11 cellular contexts compared by ENCODE assay signal in genomic region chrY:7818924-7819323, GRCh38.
DNase-seq lines count a peak whose midpoint lies in the region; ATAC-seq and TF ChIP-seq lines count a peak whose summit lies in the region.
"Had no signal": no experiment of that assay in that cellular context is flagged by ENCODE, and none has a peak within 500 bp of the region (broad histone marks: within the 10 kb centered on the region; RNA-seq: fewer than 3 reads in every experiment).

No MANE protein-coding gene starts in this region.

- H4K20me1 ChIP-seq in fibroblast of lung (ENCODE audit: control insufficient read depth, extremely low read depth, insufficient read depth, low read length) = no peaks in the 10 kb centered on the region

- H3K4me1 ChIP-seq in heart right ventricle = no peaks in the 10 kb centered on the region
- no peaks in the 10 kb centered on the region for H3K4me1 ChIP-seq in right atrium auricular region
- no peaks in the 10 kb centered on the region for H3K4me1 ChIP-seq in fibroblast of lung (ENCODE audit: control insufficient read depth, extremely low read depth, insufficient read depth, low read length)
- no peaks in the 10 kb centered on the region for H3K4me1 ChIP-seq in transverse colon
- H3K4me1 ChIP-seq in Peyer's patch = no peaks in the 10 kb centered on the region

- H3K27ac ChIP-seq in heart right ventricle = no peak overlapping the region
- H3K27ac ChIP-seq in right atrium auricular region = no peak overlapping the region
- H3K27ac ChIP-seq in fibroblast of lung (ENCODE audit: insufficient read depth, low read length) = no peak overlapping the region
- H3K27ac ChIP-seq in transverse colon = no peak overlapping the region
- H3K27ac ChIP-seq in Peyer's patch = no peak overlapping the region

- H3K9me3 ChIP-seq in heart right ventricle = no peaks in the 10 kb centered on the region
- no peaks in the 10 kb centered on the region for H3K9me3 ChIP-seq in right atrium auricular region
- no peaks in the 10 kb centered on the region for H3K9me3 ChIP-seq in fibroblast of lung (ENCODE audit: control insufficient read depth, insufficient read depth, low read depth, low read length)
- H3K9me3 ChIP-seq in transverse colon = no peaks in the 10 kb centered on the region
- no peaks in the 10 kb centered on the region for H3K9me3 ChIP-seq in Peyer's patch

- DNase-seq in heart right ventricle (no peak), right atrium auricular region (ENCODE audit: low spot score) (no peak), NCI-H446 treated with DMSO at 0.1 percent for 48 hours (lab: John Stamatoyannopoulos, UW) (peak; percentile 0), fibroblast of lung (ENCODE audit: low read depth in 2 of 2) (peak in 1 of 2 donors; percentile 67), transverse colon (no peak), Peyer's patch (no peak), amniotic stem cell (lab: John Stamatoyannopoulos, UW) (no peak), activated gamma-delta T cell treated with Interleukin-2 at 50 U/mL for 16 hours (no peak)
- DNase-seq: effector memory CD4-positive, alpha-beta T cell; NCI-H524 treated with DMSO at 0.1 percent for 48 hours; SIG-M5 had no signal

- TF ChIP-seq POLR2A in transverse colon (IDR thresholded peaks at IDR 0.05) (no peak), Peyer's patch (IDR thresholded peaks at IDR 0.05) (no peak)

- intact Hi-C loops in heart right ventricle (cut with DNase I) (no loop called here), transverse colon (cut with DNase I; ENCODE audit: low total_unique reads) (no loop called here)

- ATAC-seq in heart right ventricle = no peak

- H3K4me3 ChIP-seq in heart right ventricle (no peak overlapping the region), right atrium auricular region (no peak overlapping the region), fibroblast of lung (replicated peaks in 1 of 4; ENCODE audit: control extremely low read depth in 1 of 4, insufficient read depth in 1 of 4, low read depth in 3 of 4, low read length in 4 of 4) (no peak overlapping the region), transverse colon (no peak overlapping the region), Peyer's patch (no peak overlapping the region)

- no peak overlapping the region for H2AFZ ChIP-seq in fibroblast of lung (ENCODE audit: low read length)

- no peaks in the 10 kb centered on the region for H3K79me2 ChIP-seq in fibroblast of lung (ENCODE audit: control insufficient read depth, insufficient read depth, low read length)

- peak in 5 of 9 donors; percentile 25 to 50 (median 35) for TF ChIP-seq CTCF in heart right ventricle (IDR thresholded peaks at IDR 0.05)
- no peak for TF ChIP-seq CTCF in right atrium auricular region (IDR thresholded peaks at IDR 0.05)
- peak; percentile 31 to 57 for TF ChIP-seq CTCF in fibroblast of lung (conservative IDR thresholded peaks at IDR 0.05 in 1 of 2, IDR thresholded peaks at IDR 0.05 in 1 of 2; ENCODE audit: low read depth in 1 of 2, low read length in 2 of 2)
- TF ChIP-seq CTCF in transverse colon (IDR thresholded peaks at IDR 0.05) = peak in 4 of 5 experiments; percentile 35 to 45 (median 38)
- peak in 3 of 6 experiments; percentile 21 to 52 (median 49) for TF ChIP-seq CTCF in Peyer's patch (IDR thresholded peaks at IDR 0.05)

- no peaks in the 10 kb centered on the region for H3K36me3 ChIP-seq in heart right ventricle
- H3K36me3 ChIP-seq in right atrium auricular region = no peaks in the 10 kb centered on the region
- H3K36me3 ChIP-seq in fibroblast of lung (ENCODE audit: control insufficient read depth, insufficient read depth, low read length) = no peaks in the 10 kb centered on the region
- H3K36me3 ChIP-seq in transverse colon = no peaks in the 10 kb centered on the region
- no peaks in the 10 kb centered on the region for H3K36me3 ChIP-seq in Peyer's patch

- in situ Hi-C loops in transverse colon (cut with MboI; ENCODE audit: low pct_ligation_motif_present in 1 of 4, low pct_unique_long_range_greater_than_20kb in 1 of 4, low sequenced_read_pairs in 3 of 4) = loop anchor here in 2 of 4 donors (25.0 kb wide), 2 partner anchors 457 to 482 kb away; no protein-coding TSS in a partner anchor

- no peak for TF ChIP-seq EP300 in transverse colon (IDR thresholded peaks at IDR 0.05; ENCODE audit: low read depth)

- no peaks in the 10 kb centered on the region for H3K27me3 ChIP-seq in heart right ventricle
- no peaks in the 10 kb centered on the region for H3K27me3 ChIP-seq in right atrium auricular region
- no peaks in the 10 kb centered on the region for H3K27me3 ChIP-seq in fibroblast of lung (ENCODE audit: control insufficient read depth, insufficient read depth, low read length)
- H3K27me3 ChIP-seq in transverse colon = no peaks in the 10 kb centered on the region
- no peaks in the 10 kb centered on the region for H3K27me3 ChIP-seq in Peyer's patch

- H3K9ac ChIP-seq in fibroblast of lung (ENCODE audit: insufficient read depth, low read length) = no peak overlapping the region

- H3K4me2 ChIP-seq in fibroblast of lung (ENCODE audit: extremely low read depth, insufficient read depth, low read length) = no peak overlapping the region

Comparison
In these comparisons a context has a peak if more than half of its experiments do, and no peak if none do; other contexts are left out.
1. CTCF ChIP-seq: peak in heart right ventricle (5 of 9), fibroblast of lung (2 of 2) and transverse colon (4 of 5); none in right atrium auricular region (0 of 2).